Comparison of ENCODE assay signal across 11 cellular contexts in genomic region chr10:33274096-33274785, GRCh38.
A peak's percentile ranks its signal among the peaks of the same experiment; 100 is the strongest.
DNase-seq lines count a peak whose midpoint lies in the region; ATAC-seq and TF ChIP-seq lines count a peak whose summit lies in the region.
"Had no signal": no experiment of that assay in that cellular context is flagged by ENCODE, and none has a peak within 500 bp of the region (broad histone marks: within the 10 kb centered on the region; RNA-seq: fewer than 3 reads in every experiment).

No MANE protein-coding gene starts in this region.

- peaks cover 15% of the 10 kb centered on the region for H3K27me3 Mint-ChIP-seq in activated naive CD8-positive, alpha-beta T cell treated with anti-CD3 and anti-CD28 coated beads, Interleukin-2, amount 50 U/mL, for 24 hours

- peaks cover 69% of the 10 kb centered on the region for H3K4me1 ChIP-seq in skeletal muscle satellite cell (ENCODE audit: control insufficient read depth, insufficient read depth, low read length)

- H3K9ac ChIP-seq in skeletal muscle satellite cell (ENCODE audit: low read depth, low read length) = peak overlapping the region; percentile 85

- no peak for TF ChIP-seq CTCF in RWPE1 (conservative IDR thresholded peaks at IDR 0.05; ENCODE audit: low read depth)

- H3K9me3 Mint-ChIP-seq in activated naive CD8-positive, alpha-beta T cell treated with anti-CD3 and anti-CD28 coated beads, Interleukin-2, amount 50 U/mL, for 24 hours = no peaks in the 10 kb centered on the region
- H3K9me3 Mint-ChIP-seq: central memory CD8-positive, alpha-beta T cell had no signal

- H3K36me3 Mint-ChIP-seq in activated naive CD8-positive, alpha-beta T cell treated with anti-CD3 and anti-CD28 coated beads, Interleukin-2, amount 50 U/mL, for 24 hours (ENCODE audit: low read depth) = no peaks in the 10 kb centered on the region

- no peak overlapping the region for H3K27ac Mint-ChIP-seq in activated naive CD8-positive, alpha-beta T cell treated with anti-CD3 and anti-CD28 coated beads, Interleukin-2, amount 50 U/mL, for 24 hours

- no peaks in the 10 kb centered on the region for H3K9me3 ChIP-seq in skeletal muscle satellite cell (replicated peaks; ENCODE audit: low read length)

- in situ Hi-C loops in Caki2 (cut with HindIII; ENCODE audit: low pct_unique_long_range_greater_than_20kb, low sequenced_read_pairs) = no loop called here

- DNase-seq in Caki2 (ENCODE audit: low read depth) (peak; percentile 41), RWPE1 (ENCODE audit: low spot score) (no peak), glomerular visceral epithelial cell (ENCODE audit: extremely low spot score) (peak; percentile 13), NCI-H2196 treated with DMSO at 0.1 percent for 48 hours (lab: John Stamatoyannopoulos, UW; ENCODE audit: unreplicated experiment) (no peak), NCI-H146 (lab: John Stamatoyannopoulos, UW) (no peak)
- no peak for DNase-seq in activated naive CD8-positive, alpha-beta T cell treated with anti-CD3 and anti-CD28 coated beads, Interleukin-2, amount 50 U/mL, for 24 hours
- DNase-seq: KBM-7 had no signal

- H3K4me1 Mint-ChIP-seq in activated naive CD8-positive, alpha-beta T cell treated with anti-CD3 and anti-CD28 coated beads, Interleukin-2, amount 50 U/mL, for 24 hours = no peaks in the 10 kb centered on the region
- H3K4me1 Mint-ChIP-seq: central memory CD8-positive, alpha-beta T cell had no signal

- H3K27ac ChIP-seq in RWPE1 = peak overlapping the region; percentile 97

- POLR2A ChIA-PET in RWPE1 (lab: Yijun Ruan, JAX; ENCODE audit: low non-redundant PET) = no interaction called here

- peak overlapping the region; percentile 78 for H3K4me2 ChIP-seq in skeletal muscle satellite cell (ENCODE audit: low read length)

- no peak overlapping the region for H3K4me3 Mint-ChIP-seq in activated naive CD8-positive, alpha-beta T cell treated with anti-CD3 and anti-CD28 coated beads, Interleukin-2, amount 50 U/mL, for 24 hours
- H3K4me3 Mint-ChIP-seq: central memory CD8-positive, alpha-beta T cell had no signal

- no peaks in the 10 kb centered on the region for H3K27me3 ChIP-seq in skeletal muscle satellite cell (ENCODE audit: control insufficient read depth, insufficient read depth, low read length)

- no peak for ATAC-seq in HG02763 (IDR thresholded peaks at IDR 0.05; ENCODE audit: unreplicated experiment)
- no peak for ATAC-seq in activated naive CD8-positive, alpha-beta T cell treated with anti-CD3 and anti-CD28 coated beads, Interleukin-2, amount 50 U/mL, for 24 hours
- ATAC-seq: GM12878 had no signal

- H3K4me3 ChIP-seq in skeletal muscle satellite cell (ENCODE audit: low read length) = peak overlapping the region; percentile 56
- H3K4me3 ChIP-seq: GM12878 had no signal

- peaks cover 52% of the 10 kb centered on the region for H3K36me3 ChIP-seq in skeletal muscle satellite cell (ENCODE audit: insufficient read depth, low read length)

- CTCF ChIA-PET in RWPE1 (lab: Yijun Ruan, JAX) = no interaction called here

Comparison
In these comparisons a context has a peak if more than half of its experiments do, and no peak if none do; other contexts are left out.
1. DNase-seq: peak in Caki2 (single experiment) and glomerular visceral epithelial cell (single experiment); none in RWPE1 (single experiment), NCI-H2196 treated with DMSO at 0.1 percent for 48 hours (single experiment), NCI-H146 (single experiment) and activated naive CD8-positive, alpha-beta T cell treated with anti-CD3 and anti-CD28 coated beads, Interleukin-2, amount 50 U/mL, for 24 hours (single experiment).